ENCODE assay signal across 1 cellular context in genomic region chr17:81043319-81043724, GRCh38.
TF ChIP-seq lines count a peak whose summit lies in the region.

No MANE protein-coding gene starts in this region.

TF ChIP-seq in endothelial cell of umbilical vein, 7 proteins besides CTCF, POLR2A, EP300 and RAD21:
- no peak for TF ChIP-seq FOS (IDR thresholded peaks at IDR 0.05; ENCODE audit: borderline replicate concordance, insufficient read depth, low read length)
